ENCODE assay signal across 8 cellular contexts in the genomic region with DNA sequence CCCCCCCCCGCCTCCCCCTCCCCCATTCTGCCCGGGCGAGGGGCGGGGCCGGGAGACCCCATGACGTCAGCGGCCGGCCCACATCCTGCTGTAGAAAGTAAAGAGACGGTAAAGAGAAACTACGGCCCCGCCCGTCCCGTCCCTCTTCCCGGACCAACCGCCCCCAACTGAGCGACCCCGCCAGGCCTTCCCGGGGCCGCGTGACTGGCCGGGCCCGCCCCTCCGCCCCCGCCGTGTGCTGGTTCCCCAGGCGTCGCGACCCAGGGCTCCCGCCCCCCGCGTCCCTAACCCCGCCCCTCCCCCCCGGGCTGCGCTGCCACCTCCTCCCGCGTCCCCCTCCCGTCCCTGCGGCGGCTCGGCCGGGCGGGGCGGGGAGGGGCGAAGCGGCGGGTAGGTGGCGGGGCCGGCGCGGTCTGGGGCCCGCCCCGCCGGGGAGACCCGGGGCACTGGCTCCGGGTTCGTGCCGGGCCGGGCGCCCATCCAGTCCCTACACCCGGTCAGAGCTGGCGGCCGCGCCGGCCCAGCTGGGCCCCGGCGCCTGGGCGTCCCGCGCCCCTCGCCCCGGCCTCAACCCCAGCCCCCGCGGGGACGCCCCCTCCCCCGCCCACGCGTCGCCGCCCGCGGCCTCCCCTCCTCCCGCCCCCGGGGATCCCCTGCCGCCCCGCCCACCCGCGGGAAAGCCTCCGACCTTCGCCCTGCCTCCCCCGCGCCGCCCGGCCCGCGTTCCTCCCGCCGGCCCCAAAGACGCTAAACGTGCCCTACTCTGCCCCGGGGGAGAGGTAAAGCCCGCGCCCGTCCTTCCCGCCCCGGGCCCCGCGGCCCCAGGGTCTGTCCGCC. TPM values are rescaled to one million over a fixed set of nuclear protein-coding genes. Genes with fewer than 3 reads are reported as not detected.
A peak's percentile ranks its signal among the peaks of the same experiment; 100 is the strongest.
DNase-seq lines count a peak whose midpoint lies in the region; TF ChIP-seq lines count a peak whose summit lies in the region.

No MANE protein-coding gene starts in this region.

- H4K5ac ChIP-seq in H9 (ENCODE audit: insufficient read length, low read depth, low read length): no peak overlapping the region

- peak overlapping the region; percentile 83 to 93 for H3K4me3 Mint-ChIP-seq in H9

- H3K9me3 ChIP-seq in H9 (ENCODE audit: control insufficient read depth, low read depth, low read length) (no peaks in the 10 kb centered on the region), MG63 (peaks cover 2% of the 10 kb centered on the region; the same call in 1 of the 2 replicates), neuronal stem cell (replicated peaks in 1 of 2; ENCODE audit: control insufficient read depth in 2 of 2, insufficient read depth in 1 of 2, low read depth in 1 of 2, low read length in 2 of 2) (peaks cover 4 to 9% of the 10 kb centered on the region in 2 donors), subcutaneous abdominal adipose tissue (ENCODE audit: control insufficient read depth in 5 of 5, low read length in 5 of 5) (peaks cover 0 to 3% (median 0%) of the 10 kb centered on the region in 5 donors)

- H2BK20ac ChIP-seq in H9 (ENCODE audit: low read depth, low read length, poor library complexity, severe bottlenecking): no peak overlapping the region

- H2BK120ac ChIP-seq in H9 (ENCODE audit: low read depth, low read length, poor library complexity, severe bottlenecking): no peak overlapping the region
- H2BK120ac ChIP-seq in neuronal stem cell (ENCODE audit: low read depth, low read length): no peak overlapping the region

- TF ChIP-seq CTCF in H9 (conservative IDR thresholded peaks at IDR 0.05): no peak
- TF ChIP-seq CTCF in fibroblast of the aortic adventitia (IDR thresholded peaks at IDR 0.05; ENCODE audit: insufficient read depth, low read length): no peak

- H3K4ac ChIP-seq in H9 (ENCODE audit: low read depth, low read length) (no peak overlapping the region), neuronal stem cell (ENCODE audit: low read length) (no peak overlapping the region)

- peak overlapping the region; percentile 45 for H3K18ac ChIP-seq in H9 (ENCODE audit: insufficient read length, low read depth, low read length)
- H3K18ac ChIP-seq in neuronal stem cell (ENCODE audit: low read length): peak overlapping the region; percentile 92

- peaks cover 5 to 7% of the 10 kb centered on the region in 2 experiments for H3K9me3 Mint-ChIP-seq in H9

- H3K14ac ChIP-seq in H9 (ENCODE audit: insufficient read depth, low read length) (no peak overlapping the region), neuronal stem cell (ENCODE audit: low read length) (no peak overlapping the region)

- H4K91ac ChIP-seq in H9 (ENCODE audit: insufficient read length, low read depth, low read length): no peak overlapping the region
- H4K91ac ChIP-seq in neuronal stem cell (ENCODE audit: low read depth, low read length, poor library complexity): no peak overlapping the region

- H3K23ac ChIP-seq in H9 (ENCODE audit: insufficient read length, low read depth, low read length) (no peak overlapping the region), neuronal stem cell (ENCODE audit: low read depth, low read length, poor library complexity) (no peak overlapping the region)

- peaks cover 38 to 44% of the 10 kb centered on the region in 2 experiments for H3K4me1 Mint-ChIP-seq in H9

- peak overlapping the region; percentile 81 for H3K4me2 ChIP-seq in H9 (ENCODE audit: insufficient read depth, insufficient read length, low read length)
- peak overlapping the region; percentile 64 for H3K4me2 ChIP-seq in neuronal stem cell (ENCODE audit: insufficient read depth, low read length, poor library complexity, severe bottlenecking)

- H3K27ac ChIP-seq in H9 (ENCODE audit: insufficient read length, low read depth, low read length) (peak overlapping the region; percentile 50), neuronal stem cell (replicated peaks; ENCODE audit: low read length) (peak overlapping the region; percentile 97), subcutaneous abdominal adipose tissue (ENCODE audit: low read depth, low read length) (peak overlapping the region; percentile 99)

- peak overlapping the region in 2 of 3 experiments; percentile 97 to 99; a peak in 5 of 7 replicates for H3K27ac Mint-ChIP-seq in H9

- no peak overlapping the region for H2BK5ac ChIP-seq in H9 (ENCODE audit: insufficient read length, low read length)
- H2BK5ac ChIP-seq in neuronal stem cell (ENCODE audit: low read length): peak overlapping the region; percentile 71

- H3K79me1 ChIP-seq in H9 (ENCODE audit: insufficient read depth, low read depth, low read length, poor library complexity, severe bottlenecking) (peaks cover 3% of the 10 kb centered on the region), neuronal stem cell (ENCODE audit: low read depth, low read length) (peaks cover 3% of the 10 kb centered on the region)

- no peak overlapping the region for H2BK12ac ChIP-seq in H9 (ENCODE audit: insufficient read length, low read depth, low read length)
- H2BK12ac ChIP-seq in neuronal stem cell (ENCODE audit: low read length): no peak overlapping the region

- peak overlapping the region; percentile 94 for H3K4me3 ChIP-seq in MG63
- peak overlapping the region; percentile 88 for H3K4me3 ChIP-seq in fibroblast of the aortic adventitia (ENCODE audit: low read depth, low read length)
- peak overlapping the region; percentile 73 to 99 for H3K4me3 ChIP-seq in neuronal stem cell (ENCODE audit: low read length in 2 of 2)
- H3K4me3 ChIP-seq in subcutaneous abdominal adipose tissue (ENCODE audit: low read depth in 1 of 5, low read length in 5 of 5): peak overlapping the region in 1 of 5 donors; percentile 85

- peaks cover 20 to 25% (median 24%) of the 10 kb centered on the region in 3 experiments for H3K36me3 Mint-ChIP-seq in H9 (ENCODE audit: insufficient read depth in 1 of 3, low read depth in 3 of 3)

- H3K27me3 Mint-ChIP-seq in H9 (ENCODE audit: low read depth): no peaks in the 10 kb centered on the region

- H2BK15ac ChIP-seq in H9 (ENCODE audit: low read depth, low read length): no peak overlapping the region
- H2BK15ac ChIP-seq in neuronal stem cell (ENCODE audit: low read length): no peak overlapping the region

- no peak overlapping the region for H3K56ac ChIP-seq in H9 (ENCODE audit: insufficient read length, low read depth, low read length)

- H4K8ac ChIP-seq in H9 (replicated peaks; ENCODE audit: insufficient read length, low read depth, low read length) (no peak overlapping the region), neuronal stem cell (ENCODE audit: low read depth, low read length) (no peak overlapping the region)

- H3K4me1 ChIP-seq in H9 (ENCODE audit: insufficient read depth, low read length) (no peaks in the 10 kb centered on the region; the same call in 1 of the 2 replicates), neuronal stem cell (ENCODE audit: control insufficient read depth in 2 of 2, insufficient read depth in 1 of 2, low read depth in 1 of 2, low read length in 2 of 2) (peaks cover 6 to 18% of the 10 kb centered on the region in 2 donors), subcutaneous abdominal adipose tissue (ENCODE audit: control insufficient read depth in 5 of 5, insufficient read depth in 5 of 5, low read length in 5 of 5) (peaks cover 11 to 37% (median 28%) of the 10 kb centered on the region in 5 donors)

- DNase-seq in GDM1 (lab: John Stamatoyannopoulos, UW) (peak; percentile 94), H9 (peak; percentile 97), MG63 (peak; percentile 100), SHP77 (lab: John Stamatoyannopoulos, UW) (peak; percentile 88), fibroblast of the aortic adventitia (ENCODE audit: low read depth) (peak; percentile 97), neuronal stem cell (ENCODE audit: low spot score) (peak; percentile 94)
- peak; percentile 98 for DNase-seq in activated effector memory CD4-positive, alpha-beta T cell treated with anti-CD3 and anti-CD28 coated beads, Interleukin-2, amount 50 U/mL, for 16 hours

- H3K79me2 ChIP-seq in H9 (ENCODE audit: insufficient read depth, low read length): peaks cover 9% of the 10 kb centered on the region; the same call in 1 of the 2 replicates

- peaks cover 13% of the 10 kb centered on the region for H3K23me2 ChIP-seq in H9 (ENCODE audit: insufficient read length, low read depth, low read length, poor library complexity, severe bottlenecking)

- no peak overlapping the region for H2AFZ ChIP-seq in H9 (ENCODE audit: low read length)
- H2AFZ ChIP-seq in neuronal stem cell (ENCODE audit: low read length): peak overlapping the region; percentile 76

- H3K36me3 ChIP-seq in MG63 (peaks cover 22% of the 10 kb centered on the region), neuronal stem cell (replicated peaks in 1 of 2; ENCODE audit: control insufficient read depth in 2 of 2, insufficient read depth in 2 of 2, low read length in 2 of 2) (peaks cover 2 to 21% of the 10 kb centered on the region in 2 donors), subcutaneous abdominal adipose tissue (ENCODE audit: control insufficient read depth in 5 of 5, insufficient read depth in 5 of 5, low read length in 5 of 5) (peaks cover 0 to 3% (median 0%) of the 10 kb centered on the region in 5 donors)

- no peak overlapping the region for H2AK5ac ChIP-seq in H9 (ENCODE audit: insufficient read length, low read length)
- H2AK5ac ChIP-seq in neuronal stem cell (ENCODE audit: low read depth, low read length): no peak overlapping the region

- H3K27me3 ChIP-seq in H9 (ENCODE audit: insufficient read depth, low read length) (no peaks in the 10 kb centered on the region), MG63 (no peaks in the 10 kb centered on the region), neuronal stem cell (ENCODE audit: control insufficient read depth in 3 of 3, insufficient read depth in 3 of 3, low read depth in 1 of 3, low read length in 3 of 3) (no peaks in the 10 kb centered on the region), subcutaneous abdominal adipose tissue (ENCODE audit: control insufficient read depth in 5 of 5, insufficient read depth in 4 of 5, low read length in 5 of 5) (no peaks in the 10 kb centered on the region)

- WGBS in H9 (ENCODE audit: extremely low coverage, insufficient read length, low lambda C conversion rate): no CpG with 5 or more reads among the region's 108 CpGs
- no CpG with 5 or more reads among the region's 108 CpGs for WGBS in neuronal stem cell (ENCODE audit: extremely low coverage in 2 of 2, insufficient read length in 2 of 2, insufficient replicate concordance in 1 of 2), 2 donors

- no peaks in the 10 kb centered on the region for H4K20me1 ChIP-seq in H9 (ENCODE audit: control insufficient read depth, insufficient read depth, insufficient read length)

- no peak overlapping the region for H3T11ph ChIP-seq in H9 (ENCODE audit: low read length)

- H3K9ac ChIP-seq in H9 (ENCODE audit: extremely low read depth, insufficient read length, low read length) (no peak overlapping the region), neuronal stem cell (ENCODE audit: low read depth, low read length, poor library complexity) (peak overlapping the region; percentile 86), subcutaneous abdominal adipose tissue (ENCODE audit: low read length in 5 of 5) (no peak overlapping the region)

RNA-seq across cellular contexts. Expression of a gene that starts 0.6 kb away (rescaled TPM):
- total RNA-seq in H9 (2021) (36.5 and 44.2 TPM in 2 replicates), fibroblast of the aortic adventitia (ENCODE audit: low replicate concordance) (21.3 and 21.8 TPM in 2 replicates)
- total RNA-seq in MG63 (2014; rRNA removed; shearing (Covaris generic); ENCODE audit: low replicate concordance): 3.1 and 3.8 TPM in 2 replicates
- polyA plus RNA-seq in neuronal stem cell (2013, experiment 1 of 2): 14.1 TPM
- 12.9 TPM for polyA plus RNA-seq in neuronal stem cell (2013, experiment 2 of 2)
